ENCODE assay signal across 8 cellular contexts in genomic region chr1:20483833-20484525, GRCh38. TPM values are rescaled to one million over a fixed set of nuclear protein-coding genes. Genes with fewer than 3 reads are reported as not detected.
A peak's percentile ranks its signal among the peaks of the same experiment; 100 is the strongest.
DNase-seq lines count a peak whose midpoint lies in the region; ATAC-seq and TF ChIP-seq lines count a peak whose summit lies in the region.

No MANE protein-coding gene starts in this region.

- peak overlapping the region; percentile 46 for H3K27ac Mint-ChIP-seq in chondrocyte (ENCODE audit: unreplicated experiment)

- no peaks in the 10 kb centered on the region for H3K9me3 Mint-ChIP-seq in chondrocyte (ENCODE audit: low read depth)

- peaks cover 20% of the 10 kb centered on the region for H3K27me3 Mint-ChIP-seq in chondrocyte (ENCODE audit: low read depth)

- H3K4me1 ChIP-seq in liver (ENCODE audit: control insufficient read depth in 4 of 4, insufficient read depth in 4 of 4, low read length in 3 of 4) (peaks cover 16 to 65% (median 51%) of the 10 kb centered on the region in 4 donors), suprapubic skin (peaks cover 42% of the 10 kb centered on the region)

- H3K9ac ChIP-seq in liver (ENCODE audit: low read depth in 1 of 2, low read length in 2 of 2) = peak overlapping the region; percentile 60 to 76

- H3K4me1 Mint-ChIP-seq in chondrocyte (ENCODE audit: low read depth) = peaks cover 34% of the 10 kb centered on the region

- WGBS in liver = under 1% methylated on average over 59 of the region's 59 CpGs
- 6% methylated on average over 56 of the region's 59 CpGs for WGBS in suprapubic skin

- H3K27me3 ChIP-seq in liver (ENCODE audit: control insufficient read depth in 4 of 4, insufficient read depth in 4 of 4, low read length in 3 of 4) (no peaks in the 10 kb centered on the region), suprapubic skin (peaks cover 56% of the 10 kb centered on the region)

- H3K27ac ChIP-seq in liver (ENCODE audit: low read depth in 1 of 2, low read length in 2 of 2) (peak overlapping the region; percentile 71 to 85), suprapubic skin (peak overlapping the region; percentile 8)

- no peaks in the 10 kb centered on the region for H3K9me3 ChIP-seq in liver (ENCODE audit: control insufficient read depth in 4 of 4, low read length in 3 of 4)
- H3K9me3 ChIP-seq in suprapubic skin = no peaks in the 10 kb centered on the region

- H3K36me3 ChIP-seq in liver (ENCODE audit: control insufficient read depth in 4 of 4, insufficient read depth in 3 of 4, low read depth in 1 of 4, low read length in 3 of 4) (no peaks in the 10 kb centered on the region), suprapubic skin (no peaks in the 10 kb centered on the region)

- peak; percentile 52 for TF ChIP-seq CTCF in chondrocyte (IDR thresholded peaks at IDR 0.05)
- no peak for TF ChIP-seq CTCF in liver (IDR thresholded peaks at IDR 0.05; ENCODE audit: low read depth, low read length, missing input control)
- no peak for TF ChIP-seq CTCF in suprapubic skin (IDR thresholded peaks at IDR 0.05)

- DNase-seq in COR-L47 (lab: John Stamatoyannopoulos, UW) (peak; percentile 28), NCI-H1092 (lab: John Stamatoyannopoulos, UW) (peak; percentile 34), chondrocyte (ENCODE audit: low spot score) (peak; percentile 66), suprapubic skin (ENCODE audit: low spot score in 2 of 2) (no peak)
- DNase-seq in stimulated activated CD4-positive, alpha-beta T cell treated with anti-CD3 and anti-CD28 coated beads, Interleukin-15, amount 100 ng/mL, for 24 hours = no peak

- peaks cover 1% of the 10 kb centered on the region for H3K36me3 Mint-ChIP-seq in chondrocyte (ENCODE audit: low read depth)

- no peak for TF ChIP-seq RAD21 in liver (IDR thresholded peaks at IDR 0.05)

- peak overlapping the region; percentile 80 to 88 (median 87) for H3K4me3 ChIP-seq in liver (ENCODE audit: low read depth in 1 of 3, low read length in 3 of 3)
- H3K4me3 ChIP-seq in suprapubic skin = peak overlapping the region; percentile 57

- H3K4me3 Mint-ChIP-seq in chondrocyte (ENCODE audit: unreplicated experiment) = peak overlapping the region; percentile 82

- TF ChIP-seq POLR2A in suprapubic skin (IDR thresholded peaks at IDR 0.05) = no peak

- TF ChIP-seq EP300 in suprapubic skin (IDR thresholded peaks at IDR 0.05) = no peak

- ATAC-seq in GM21390 (IDR thresholded peaks at IDR 0.05; ENCODE audit: unreplicated experiment) (no peak), HG03378 (IDR thresholded peaks at IDR 0.05; ENCODE audit: unreplicated experiment) (no peak)

TF ChIP-seq in liver, 16 proteins besides CTCF, POLR2A, EP300 and RAD21:
- TF ChIP-seq NR2F2 (IDR thresholded peaks at IDR 0.05) (no peak), YY1 (IDR thresholded peaks at IDR 0.05) (peak; percentile 16)

RNA-seq across cellular contexts. Expression of gene CAMK2N1, which starts 2.0 kb away (rescaled TPM):
- 8.7 to 13.2 TPM (median 12.9 TPM) in 3 replicates for total RNA-seq in chondrocyte
- 10 to 100 TPM; 12.3 to 13.0 TPM for total RNA-seq in liver
- polyA plus RNA-seq in liver = 10 to 100 TPM; 14.9 to 15.1 TPM
- 10 to 100 TPM in 2 of 4 donors, 1 to 10 TPM in 2; 7.0 to 18.1 (median 9.5) TPM for total RNA-seq in suprapubic skin

RNA-seq across cellular contexts. Expression of gene MUL1, which starts 24.0 kb away (rescaled TPM):
- total RNA-seq in chondrocyte (30.8 to 38.2 TPM (median 36.2 TPM) in 3 replicates), liver (10 to 100 TPM in 1 of 2 donors, 1 to 10 TPM in 1; 9.5 to 17.1 TPM), suprapubic skin (10 to 100 TPM; 27.2 to 36.5 (median 28.4) TPM)
- polyA plus RNA-seq in liver = 10 to 100 TPM; 16.6 to 19.4 TPM

Comparison
In these comparisons a context has a peak if more than half of its experiments do, and no peak if none do; other contexts are left out.
1. DNase-seq: peak in COR-L47 (single experiment), NCI-H1092 (single experiment) and chondrocyte (single experiment); none in suprapubic skin (0 of 2) and stimulated activated CD4-positive, alpha-beta T cell treated with anti-CD3 and anti-CD28 coated beads, Interleukin-15, amount 100 ng/mL, for 24 hours (single experiment).